In the genomic region with DNA sequence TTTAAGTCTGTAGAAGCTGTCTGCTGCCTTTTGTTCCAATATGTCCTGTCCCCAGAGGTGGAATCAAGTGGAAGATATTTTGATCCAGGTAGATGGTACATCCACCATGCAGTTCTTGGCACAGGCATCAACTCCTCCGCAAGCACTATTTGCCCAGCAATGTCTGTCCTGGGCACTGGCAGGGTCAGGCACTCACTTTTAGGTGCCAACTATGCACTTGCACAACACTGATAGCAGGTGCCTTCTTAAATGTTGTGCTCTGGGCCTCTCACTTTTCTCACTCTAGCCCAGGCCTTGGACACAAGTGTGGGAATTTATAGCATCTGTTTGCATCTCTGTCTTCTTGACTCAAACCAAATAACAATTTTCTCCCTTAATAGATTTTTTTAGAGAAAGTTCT, we compare ENCODE assay signal across 28 cellular contexts.
"Had no signal": no experiment of that assay in that cellular context is flagged by ENCODE, and none has a peak within 500 bp of the region (broad histone marks: within the 10 kb centered on the region; RNA-seq: fewer than 3 reads in every experiment).

No MANE protein-coding gene starts in this region.

- H3K27me3 ChIP-seq: neutrophil, pancreas, right lobe of liver, sigmoid colon, suprapubic skin, testis, tibial artery, transverse colon, vagina had no signal

- H3K4me1 Mint-ChIP-seq: nephron progenitor cell; stimulated activated memory B cell treated with anti-CD40 and anti-IgM and Interleukin-4, amounts not matched to agents 10 μg/mL and 1 μg/mL and 100 μg/mL, for 72 hours; stimulated activated naive CD8-positive, alpha-beta T cell treated with anti-CD3 and anti-CD28 coated beads, Interleukin-15, amount 100 ng/mL, for 72 hours had no signal

- H3K27ac ChIP-seq: neutrophil, pancreas, prostate gland, right lobe of liver, sigmoid colon, suprapubic skin, testis, tibial artery, transverse colon, vagina had no signal

- ATAC-seq: naive thymus-derived CD8-positive, alpha-beta T cell; natural killer cell treated with Interleukin-12 subunit alpha and Interleukin-12 subunit beta and Interleukin-15 and Interleukin-18, amount 100 ng/mL, for 72 hours; pancreas; stimulated activated memory B cell treated with anti-CD40 and anti-IgM and Interleukin-4, amounts not matched to agents 10 μg/mL and 1 μg/mL and 100 μg/mL, for 72 hours; stimulated activated naive CD8-positive, alpha-beta T cell treated with anti-CD3 and anti-CD28 coated beads, Interleukin-15, amount 100 ng/mL, for 72 hours; stimulated activated naive CD8-positive, alpha-beta T cell treated with anti-CD3 and anti-CD28 coated beads, Interleukin-15, Interleukin-2, amounts not matched to agents 100 U/mL and 50 U/mL, for 24 hours had no signal

- H3K27me3 Mint-ChIP-seq: natural killer cell treated with Interleukin-12 subunit alpha and Interleukin-12 subunit beta and Interleukin-15 and Interleukin-18, amount 100 ng/mL, for 72 hours; stimulated activated memory B cell treated with anti-CD40 and anti-IgM and Interleukin-4, amounts not matched to agents 10 μg/mL and 1 μg/mL and 100 μg/mL, for 72 hours; stimulated activated naive CD8-positive, alpha-beta T cell treated with anti-CD3 and anti-CD28 coated beads, Interleukin-15, amount 100 ng/mL, for 72 hours; type B pancreatic cell had no signal

- H3K36me3 ChIP-seq: neutrophil, pancreas, prostate gland, right lobe of liver, sigmoid colon, suprapubic skin, tibial artery, transverse colon, vagina had no signal

- DNase-seq: naive thymus-derived CD8-positive, alpha-beta T cell; nephron progenitor cell; nucleus accumbens; pancreas; right cardiac atrium; right lobe of liver; sigmoid colon; small intestine; stimulated activated CD4-positive, alpha-beta T cell treated with anti-CD3 and anti-CD28 coated beads, Interleukin-15, amount 100 ng/mL, for 24 hours; stimulated activated CD4-positive, alpha-beta T cell treated with anti-CD3 and anti-CD28 coated beads, Interleukin-2, amount 100 ng/mL, for 24 hours; stimulated activated CD4-positive, alpha-beta T cell treated with anti-CD3 and anti-CD28 coated beads, Interleukin-2, amount 100 ng/mL, for 48 hours; stimulated activated CD4-positive, alpha-beta T cell treated with anti-CD3 and anti-CD28 coated beads, Interleukin-4, amount 100 ng/mL, for 4 hours; stimulated activated CD8-positive, alpha-beta memory T cell treated with anti-CD3 and anti-CD28 coated beads, Interleukin-4, amount 100 ng/mL, for 48 hours; stimulated activated naive CD4-positive, alpha-beta T cell; stimulated activated naive CD8-positive, alpha-beta T cell treated with anti-CD3 and anti-CD28 coated beads, Interleukin-15, amount 100 ng/mL, for 72 hours; stimulated activated naive CD8-positive, alpha-beta T cell treated with anti-CD3 and anti-CD28 coated beads, Interleukin-15, Interleukin-2, amounts not matched to agents 100 U/mL and 50 U/mL, for 24 hours; substantia nigra; testis; tibial artery; transverse colon had no signal

- H3K9me3 ChIP-seq: neutrophil, pancreas, prostate gland, right lobe of liver, sigmoid colon, suprapubic skin, testis, tibial artery, transverse colon, vagina had no signal

- H3K4me1 ChIP-seq: pancreas, prostate gland, right lobe of liver, sigmoid colon, suprapubic skin, testis, tibial artery, transverse colon, vagina had no signal

- H3K4me3 Mint-ChIP-seq: naive thymus-derived CD8-positive, alpha-beta T cell; natural killer cell treated with Interleukin-12 subunit alpha and Interleukin-12 subunit beta and Interleukin-15 and Interleukin-18, amount 100 ng/mL, for 72 hours; nephron progenitor cell; neural crest cell; stimulated activated memory B cell treated with anti-CD40 and anti-IgM and Interleukin-4, amounts not matched to agents 10 μg/mL and 1 μg/mL and 100 μg/mL, for 72 hours; stimulated activated naive CD8-positive, alpha-beta T cell treated with anti-CD3 and anti-CD28 coated beads, Interleukin-15, amount 100 ng/mL, for 72 hours; type B pancreatic cell had no signal

- H3K27ac Mint-ChIP-seq: naive thymus-derived CD8-positive, alpha-beta T cell; natural killer cell treated with Interleukin-12 subunit alpha and Interleukin-12 subunit beta and Interleukin-15 and Interleukin-18, amount 100 ng/mL, for 72 hours; nephron progenitor cell; stimulated activated memory B cell treated with anti-CD40 and anti-IgM and Interleukin-4, amounts not matched to agents 10 μg/mL and 1 μg/mL and 100 μg/mL, for 72 hours; stimulated activated naive CD8-positive, alpha-beta T cell treated with anti-CD3 and anti-CD28 coated beads, Interleukin-15, amount 100 ng/mL, for 72 hours; type B pancreatic cell had no signal

- H3K4me3 ChIP-seq: pancreas, prostate gland, right lobe of liver, sigmoid colon, suprapubic skin, testis, tibial artery, transverse colon, vagina had no signal
